In the genomic region with DNA sequence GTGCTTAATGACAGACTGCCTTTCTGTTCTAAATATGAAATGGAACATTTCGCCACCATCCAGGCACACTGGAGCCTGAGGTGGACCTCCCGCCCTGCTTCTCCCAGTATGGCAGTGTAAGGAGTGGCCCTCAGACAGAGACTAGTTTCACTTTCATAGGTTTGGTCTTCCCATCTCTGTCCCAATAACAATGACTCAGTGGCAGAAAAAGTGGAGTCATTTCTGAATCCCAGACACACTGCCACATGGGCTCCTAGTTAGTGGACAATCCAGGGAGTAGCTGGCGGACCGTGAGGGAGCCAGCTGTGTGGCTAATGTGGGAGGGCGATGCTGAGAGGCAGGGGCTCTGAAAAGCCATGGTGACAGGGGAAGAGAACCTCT, we compare ENCODE assay signal across 11 cellular contexts.
DNase-seq lines count a peak whose midpoint lies in the region; ATAC-seq and TF ChIP-seq lines count a peak whose summit lies in the region.
"Had no signal": no experiment of that assay in that cellular context is flagged by ENCODE, and none has a peak within 500 bp of the region (broad histone marks: within the 10 kb centered on the region; RNA-seq: fewer than 3 reads in every experiment).

No MANE protein-coding gene starts in this region.

- BruUV-seq in OCI-LY7 (replicated peaks; lab: Mats Ljungman, UMichigan), result no TSS peak

- H4K20me1 ChIP-seq in OCI-LY7 (ENCODE audit: insufficient read depth, low read length), result no peaks in the 10 kb centered on the region

- H3K9me3 Mint-ChIP-seq in nephron progenitor cell, result no peaks in the 10 kb centered on the region

- H3K79me2 ChIP-seq in OCI-LY7 (ENCODE audit: insufficient read depth, low read depth, low read length), result no peaks in the 10 kb centered on the region

- no peaks in the 10 kb centered on the region for H3K9me2 ChIP-seq in OCI-LY7 (ENCODE audit: insufficient read depth, low read length)

- no peak overlapping the region for H3K27ac ChIP-seq in OCI-LY7 (ENCODE audit: low read depth, low read length, poor library complexity, severe bottlenecking)
- H3K27ac ChIP-seq: pancreas had no signal

- DNase-seq in EH (ENCODE audit: low read depth) (peak; percentile 89), OCI-LY7 (ENCODE audit: low spot score) (no peak), dermis microvascular lymphatic vessel endothelial cell (ENCODE audit: low read depth in 2 of 2) (peak; percentile 26 to 40), nephron progenitor cell (no peak), dermis blood vessel endothelial cell (no peak), NCI-H510A treated with DMSO at 0.1 percent for 48 hours (lab: John Stamatoyannopoulos, UW) (no peak)
- no peak for DNase-seq in stimulated activated CD4-positive, alpha-beta T cell treated with anti-CD3 and anti-CD28 coated beads, Interleukin-4, amount 100 ng/mL, for 1 hour
- DNase-seq: activated CD4-positive, CD25-positive, alpha-beta regulatory T cell treated with anti-CD3 and anti-CD28 coated beads, Interleukin-2, amount 50 U/mL, for 72 hours; central memory CD4-positive, alpha-beta T cell; pancreas had no signal

- CTCF ChIA-PET in OCI-LY7 (lab: Charles Lee; ENCODE audit: unreplicated experiment), result no interaction called here

- peak overlapping the region; percentile 40; the same call in 1 of the 2 replicates for H3K4me2 ChIP-seq in OCI-LY7 (ENCODE audit: low read length)

- no peaks in the 10 kb centered on the region for H3K36me3 ChIP-seq in OCI-LY7 (ENCODE audit: insufficient read depth, low read length)
- H3K36me3 ChIP-seq: pancreas had no signal

- ATAC-seq in HG03520 (IDR thresholded peaks at IDR 0.05; ENCODE audit: unreplicated experiment), result no peak

- H3K4me3 Mint-ChIP-seq in nephron progenitor cell, result no peak overlapping the region

- H3K27me3 Mint-ChIP-seq in nephron progenitor cell (ENCODE audit: low read depth, poor library complexity), result no peaks in the 10 kb centered on the region

- peak overlapping the region; percentile 68 for H3K27ac Mint-ChIP-seq in nephron progenitor cell

- POLR2A ChIA-PET in OCI-LY7 (lab: Charles Lee), result no interaction called here

- H3K9me3 ChIP-seq in OCI-LY7 (ENCODE audit: low read length), result no peaks in the 10 kb centered on the region
- H3K9me3 ChIP-seq: pancreas had no signal

- H3K4me1 ChIP-seq in OCI-LY7 (ENCODE audit: insufficient read depth, low read length, poor library complexity, severe bottlenecking), result no peaks in the 10 kb centered on the region

- H2AFZ ChIP-seq in OCI-LY7 (ENCODE audit: low read length), result peak overlapping the region; percentile 61; the same call in 1 of the 2 replicates

- intact Hi-C loops in OCI-LY7 (cut with micrococcal nuclease; ENCODE audit: unreplicated experiment), result no loop called here

- no peaks in the 10 kb centered on the region for H3K36me3 Mint-ChIP-seq in nephron progenitor cell (ENCODE audit: low read depth)

- peaks cover 64% of the 10 kb centered on the region for H3K4me1 Mint-ChIP-seq in nephron progenitor cell

- H3K4me3 ChIP-seq in OCI-LY7 (ENCODE audit: low read depth, low read length, poor library complexity, severe bottlenecking), result no peak overlapping the region
- H3K4me3 ChIP-seq: pancreas had no signal

- TF ChIP-seq CTCF in OCI-LY7 (conservative IDR thresholded peaks at IDR 0.05; ENCODE audit: low read length) (no peak), nephron progenitor cell (IDR thresholded peaks at IDR 0.05) (no peak)

Comparison
In these comparisons a context has a peak if more than half of its experiments do, and no peak if none do; other contexts are left out.
1. DNase-seq: peak in EH (single experiment) and dermis microvascular lymphatic vessel endothelial cell (2 of 2); none in OCI-LY7 (single experiment), nephron progenitor cell (single experiment), dermis blood vessel endothelial cell (single experiment), NCI-H510A treated with DMSO at 0.1 percent for 48 hours (single experiment) and stimulated activated CD4-positive, alpha-beta T cell treated with anti-CD3 and anti-CD28 coated beads, Interleukin-4, amount 100 ng/mL, for 1 hour (single experiment).